15 cellular contexts compared by ENCODE assay signal in genomic region chr17:22158364-22158763, GRCh38.
DNase-seq lines count a peak whose midpoint lies in the region; ATAC-seq, FAIRE-seq and TF ChIP-seq lines count a peak whose summit lies in the region.
"Had no signal": no experiment of that assay in that cellular context is flagged by ENCODE, and none has a peak within 500 bp of the region (broad histone marks: within the 10 kb centered on the region; RNA-seq: fewer than 3 reads in every experiment).

No MANE protein-coding gene starts in this region.

- no peak for ATAC-seq in HG02852 (IDR thresholded peaks at IDR 0.05; ENCODE audit: unreplicated experiment)
- ATAC-seq: CD8-positive, alpha-beta T cell had no signal

- H3K27ac ChIP-seq in small intestine (ENCODE audit: low read depth in 1 of 2, low read length in 1 of 2) (no peak overlapping the region), H9 (ENCODE audit: insufficient read length, low read depth, low read length) (no peak overlapping the region)
- H3K27ac ChIP-seq: BLaER1 treated with 17β-estradiol and CSF1 and Interleukin-3, amounts not matched to agents 10 nM and 100 nM had no signal

- H3K23me2 ChIP-seq in H9 (ENCODE audit: insufficient read length, low read depth, low read length, poor library complexity, severe bottlenecking), result no peaks in the 10 kb centered on the region

- H3K4me3 ChIP-seq in bronchial epithelial cell (ENCODE audit: low read depth, low read length), result no peak overlapping the region
- H3K4me3 ChIP-seq in small intestine (ENCODE audit: low read depth in 1 of 2, low read length in 2 of 2), result no peak overlapping the region
- H3K4me3 ChIP-seq: BLaER1 treated with 17β-estradiol and CSF1 and Interleukin-3, amounts not matched to agents 10 nM and 100 nM had no signal

- H2AFZ ChIP-seq in H9 (ENCODE audit: low read length), result no peak overlapping the region

- H3K27me3 Mint-ChIP-seq in H9 (ENCODE audit: low read depth), result no peaks in the 10 kb centered on the region
- H3K27me3 Mint-ChIP-seq: B cell had no signal

- H3K79me1 ChIP-seq in H9 (ENCODE audit: insufficient read depth, low read depth, low read length, poor library complexity, severe bottlenecking), result no peaks in the 10 kb centered on the region

- no peak overlapping the region for H4K91ac ChIP-seq in H9 (ENCODE audit: insufficient read length, low read depth, low read length)

- H2BK15ac ChIP-seq in H9 (ENCODE audit: low read depth, low read length), result no peak overlapping the region

- H3K18ac ChIP-seq in H9 (ENCODE audit: insufficient read length, low read depth, low read length), result no peak overlapping the region

- no peak overlapping the region for H3K4me2 ChIP-seq in H9 (ENCODE audit: insufficient read depth, insufficient read length, low read length)
- H3K4me2 ChIP-seq: BLaER1 treated with 17β-estradiol and CSF1 and Interleukin-3, amounts not matched to agents 10 nM and 100 nM had no signal

- H3K9me3 Mint-ChIP-seq in H9, result peaks cover 54 to 65% of the 10 kb centered on the region in 2 experiments

- no peak overlapping the region for H3K14ac ChIP-seq in H9 (ENCODE audit: insufficient read depth, low read length)

- WGBS in small intestine, 3 donors, result 47 to 52% (median 49%) methylated on average over 1 of the region's 1 CpG
- WGBS in H9 (ENCODE audit: extremely low coverage, insufficient read length, low lambda C conversion rate), result no CpG with 5 or more reads among the region's 1 CpG

- no peaks in the 10 kb centered on the region for H4K20me1 ChIP-seq in H9 (ENCODE audit: control insufficient read depth, insufficient read depth, insufficient read length)
- H4K20me1 ChIP-seq: BLaER1 treated with 17β-estradiol and CSF1 and Interleukin-3, amounts not matched to agents 10 nM and 100 nM had no signal

- DNase-seq in HTR-8/SVneo (ENCODE audit: insufficient read length, low spot score), result no peak
- no peak for DNase-seq in bronchial epithelial cell (ENCODE audit: low read depth)
- no peak for DNase-seq in small intestine
- DNase-seq in H9, result no peak
- no peak for DNase-seq in G401 (ENCODE audit: low spot score)
- no peak for DNase-seq in SKM-1 (lab: John Stamatoyannopoulos, UW; ENCODE audit: unreplicated experiment)
- DNase-seq: Calu3; CD8-positive, alpha-beta T cell; DMS79 treated with DMSO at 0.1 percent for 48 hours; GOT3; H7 had no signal

- no peak overlapping the region for H3K4me3 Mint-ChIP-seq in H9
- H3K4me3 Mint-ChIP-seq: B cell; CD8-positive, alpha-beta T cell had no signal

- H3K36me3 ChIP-seq in bronchial epithelial cell (ENCODE audit: control insufficient read depth, insufficient read depth, low read length), result no peaks in the 10 kb centered on the region
- H3K36me3 ChIP-seq in small intestine (ENCODE audit: control insufficient read depth in 2 of 2, insufficient read depth in 2 of 2, low read length in 2 of 2), result no peaks in the 10 kb centered on the region
- H3K36me3 ChIP-seq: BLaER1 treated with 17β-estradiol and CSF1 and Interleukin-3, amounts not matched to agents 10 nM and 100 nM had no signal

- H2BK5ac ChIP-seq in H9 (ENCODE audit: insufficient read length, low read length), result no peak overlapping the region

- H3K27ac Mint-ChIP-seq in H9, result no peak overlapping the region
- H3K27ac Mint-ChIP-seq: B cell; CD8-positive, alpha-beta T cell had no signal

- H3K4me1 Mint-ChIP-seq in H9, result peaks cover 3 to 5% of the 10 kb centered on the region in 2 experiments; a peak in 1 of 4 replicates
- H3K4me1 Mint-ChIP-seq: B cell had no signal

- no peak overlapping the region for H4K8ac ChIP-seq in H9 (replicated peaks; ENCODE audit: insufficient read length, low read depth, low read length)

- H2BK12ac ChIP-seq in H9 (ENCODE audit: insufficient read length, low read depth, low read length), result no peak overlapping the region

- no peak overlapping the region for H3K23ac ChIP-seq in H9 (ENCODE audit: insufficient read length, low read depth, low read length)

- H3K56ac ChIP-seq in H9 (ENCODE audit: insufficient read length, low read depth, low read length), result no peak overlapping the region

- H3T11ph ChIP-seq in H9 (ENCODE audit: low read length), result no peak overlapping the region

- H3K4me1 ChIP-seq in small intestine (ENCODE audit: control insufficient read depth in 2 of 2, insufficient read depth in 1 of 2, low read depth in 1 of 2, low read length in 1 of 2) (no peaks in the 10 kb centered on the region), H9 (ENCODE audit: insufficient read depth, low read length) (no peaks in the 10 kb centered on the region; the same call in 1 of the 2 replicates)
- H3K4me1 ChIP-seq: BLaER1 treated with 17β-estradiol and CSF1 and Interleukin-3, amounts not matched to agents 10 nM and 100 nM had no signal

- in situ Hi-C loops in G401 (cut with HindIII; ENCODE audit: low sequenced_read_pairs), result no loop called here

- no peaks in the 10 kb centered on the region for H3K79me2 ChIP-seq in H9 (ENCODE audit: insufficient read depth, low read length)

- H3K9ac ChIP-seq in H9 (ENCODE audit: extremely low read depth, insufficient read length, low read length), result no peak overlapping the region
- H3K9ac ChIP-seq: BLaER1 treated with 17β-estradiol and CSF1 and Interleukin-3, amounts not matched to agents 10 nM and 100 nM had no signal

- H3K27me3 ChIP-seq in bronchial epithelial cell (ENCODE audit: control insufficient read depth, insufficient read depth, low read length) (no peaks in the 10 kb centered on the region), small intestine (ENCODE audit: control insufficient read depth in 2 of 2, insufficient read depth in 2 of 2, low read length in 2 of 2) (no peaks in the 10 kb centered on the region), H9 (ENCODE audit: insufficient read depth, low read length) (no peaks in the 10 kb centered on the region)
- H3K27me3 ChIP-seq: BLaER1 treated with 17β-estradiol and CSF1 and Interleukin-3, amounts not matched to agents 10 nM and 100 nM had no signal

- no peak overlapping the region for H2AK5ac ChIP-seq in H9 (ENCODE audit: insufficient read length, low read length)

- H3K9me3 ChIP-seq in small intestine (ENCODE audit: control insufficient read depth, low read depth), result no peaks in the 10 kb centered on the region
- H3K9me3 ChIP-seq in H9 (ENCODE audit: control insufficient read depth, low read depth, low read length), result peaks cover 18% of the 10 kb centered on the region
- H3K9me3 ChIP-seq: BLaER1 treated with 17β-estradiol and CSF1 and Interleukin-3, amounts not matched to agents 10 nM and 100 nM had no signal

- no peak overlapping the region for H4K5ac ChIP-seq in H9 (ENCODE audit: insufficient read length, low read depth, low read length)

- H2BK120ac ChIP-seq in H9 (ENCODE audit: low read depth, low read length, poor library complexity, severe bottlenecking), result no peak overlapping the region

- no peak for TF ChIP-seq CTCF in bronchial epithelial cell (IDR thresholded peaks at IDR 0.05; ENCODE audit: insufficient read depth, low read length, severe bottlenecking)
- TF ChIP-seq CTCF in H9 (conservative IDR thresholded peaks at IDR 0.05), result no peak

- H3K4ac ChIP-seq in H9 (ENCODE audit: low read depth, low read length), result no peak overlapping the region

- H3K36me3 Mint-ChIP-seq in H9 (ENCODE audit: insufficient read depth in 1 of 3, low read depth in 3 of 3), result peaks cover 0 to 12% (median 3%) of the 10 kb centered on the region in 3 experiments; a peak in 4 of 7 replicates
- H3K36me3 Mint-ChIP-seq: CD8-positive, alpha-beta T cell had no signal

- FAIRE-seq in HTR-8/SVneo (lab: Jason Lieb, UNC) (peak; percentile 58), bronchial epithelial cell (lab: Jason Lieb, UNC) (peak; percentile 58), small intestine (lab: Jason Lieb, UNC) (peak; percentile 15)
- FAIRE-seq: GM12892 had no signal

- no peak overlapping the region for H2BK20ac ChIP-seq in H9 (ENCODE audit: low read depth, low read length, poor library complexity, severe bottlenecking)
